In the genomic region with DNA sequence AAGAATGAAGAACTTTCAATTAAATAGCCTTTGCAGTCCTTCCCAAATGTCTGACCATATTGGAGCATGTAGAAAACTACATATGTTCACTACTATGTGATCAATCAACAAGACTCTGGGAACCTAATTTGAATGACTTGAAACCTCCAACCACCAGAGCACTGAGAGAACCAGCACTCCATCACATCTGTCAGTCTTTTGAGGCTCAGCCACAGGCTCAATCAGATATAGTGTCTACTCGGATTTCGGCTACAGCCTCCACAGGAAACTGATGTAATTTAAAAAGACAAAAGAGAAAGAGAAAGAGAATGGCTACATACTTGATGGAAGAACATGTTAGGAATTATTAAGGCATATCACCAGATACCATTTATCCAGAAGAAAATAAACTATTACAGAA, we compare ENCODE assay signal across 10 cellular contexts.
DNase-seq lines count a peak whose midpoint lies in the region; ATAC-seq, FAIRE-seq and TF ChIP-seq lines count a peak whose summit lies in the region.
"Had no signal": no experiment of that assay in that cellular context is flagged by ENCODE, and none has a peak within 500 bp of the region (broad histone marks: within the 10 kb centered on the region; RNA-seq: fewer than 3 reads in every experiment).

No MANE protein-coding gene starts in this region.

- POLR2A ChIA-PET in activated CD4-positive, alpha-beta memory T cell treated with anti-CD3 and anti-CD28 coated beads, Interleukin-2, amount 10 ng/mL, durations not matched to agents 7 days and 5 days (lab: Charles Lee): no interaction called here

- H3K27ac Mint-ChIP-seq in activated CD4-positive, alpha-beta memory T cell treated with anti-CD3 and anti-CD28 coated beads, Interleukin-2, amount 10 ng/mL, durations not matched to agents 7 days and 5 days: peak overlapping the region; percentile 8

- H3K36me3 ChIP-seq in GM06990 (ENCODE audit: control insufficient read depth, insufficient read depth, low read length) (no peaks in the 10 kb centered on the region), psoas muscle (ENCODE audit: insufficient read depth in 1 of 2, low read depth in 1 of 2) (no peaks in the 10 kb centered on the region)
- H3K36me3 ChIP-seq: neutrophil had no signal

- TF ChIP-seq CTCF in GM06990 (IDR thresholded peaks at IDR 0.05; ENCODE audit: insufficient read depth, low read length, poor library complexity, severe bottlenecking) (no peak), psoas muscle (IDR thresholded peaks at IDR 0.05) (no peak)

- H3K27ac ChIP-seq in psoas muscle: no peak overlapping the region
- H3K27ac ChIP-seq: HL-60, neutrophil had no signal

- H3K27me3 Mint-ChIP-seq in activated CD4-positive, alpha-beta memory T cell treated with anti-CD3 and anti-CD28 coated beads, Interleukin-2, amount 10 ng/mL, durations not matched to agents 7 days and 5 days: peaks cover 16% of the 10 kb centered on the region

- intact Hi-C loops in psoas muscle (cut with DNase I): no loop called here

- WGBS in psoas muscle, 3 donors: 28 to 31% (median 29%) methylated on average over 2 of the region's 2 CpGs

- H3K27me3 ChIP-seq in GM06990 (replicated peaks; ENCODE audit: control insufficient read depth, insufficient read depth, low read length) (no peaks in the 10 kb centered on the region), psoas muscle (ENCODE audit: insufficient read depth in 3 of 3, low read length in 2 of 3) (no peaks in the 10 kb centered on the region)

- no peak overlapping the region for H3K4me3 Mint-ChIP-seq in activated CD4-positive, alpha-beta memory T cell treated with anti-CD3 and anti-CD28 coated beads, Interleukin-2, amount 10 ng/mL, durations not matched to agents 7 days and 5 days

- peaks cover 35% of the 10 kb centered on the region for H3K4me1 Mint-ChIP-seq in activated CD4-positive, alpha-beta memory T cell treated with anti-CD3 and anti-CD28 coated beads, Interleukin-2, amount 10 ng/mL, durations not matched to agents 7 days and 5 days

- no peak overlapping the region for H3K4me3 ChIP-seq in GM06990 (replicated peaks; ENCODE audit: low read depth, low read length)
- H3K4me3 ChIP-seq in psoas muscle: no peak overlapping the region

- peak; percentile 48 for ATAC-seq in GM19455 (IDR thresholded peaks at IDR 0.05; ENCODE audit: unreplicated experiment)
- ATAC-seq in HG03135 (IDR thresholded peaks at IDR 0.05; ENCODE audit: unreplicated experiment): peak; percentile 26
- ATAC-seq in GM19467 (IDR thresholded peaks at IDR 0.05; ENCODE audit: unreplicated experiment): no peak
- no peak for ATAC-seq in psoas muscle

- DNase-seq in GM06990 (ENCODE audit: extremely low read depth, insufficient read length) (peak; percentile 19), frontal cortex (ENCODE audit: low spot score in 2 of 2) (no peak), psoas muscle (no peak), C1 segment of cervical spinal cord (lab: John Stamatoyannopoulos, UW) (no peak)
- peak; percentile 38 for DNase-seq in activated CD4-positive, alpha-beta memory T cell treated with anti-CD3 and anti-CD28 coated beads, Interleukin-2, amount 10 ng/mL, durations not matched to agents 7 days and 5 days

- no peaks in the 10 kb centered on the region for H3K9me3 Mint-ChIP-seq in activated CD4-positive, alpha-beta memory T cell treated with anti-CD3 and anti-CD28 coated beads, Interleukin-2, amount 10 ng/mL, durations not matched to agents 7 days and 5 days

- no peaks in the 10 kb centered on the region for H3K9me3 ChIP-seq in psoas muscle
- H3K9me3 ChIP-seq: neutrophil had no signal

- CTCF ChIA-PET in activated CD4-positive, alpha-beta memory T cell treated with anti-CD3 and anti-CD28 coated beads, Interleukin-2, amount 10 ng/mL, durations not matched to agents 7 days and 5 days (lab: Charles Lee): no interaction called here

- no peak for FAIRE-seq in frontal cortex (lab: Jason Lieb, UNC)

- peaks cover 7% of the 10 kb centered on the region for H3K36me3 Mint-ChIP-seq in activated CD4-positive, alpha-beta memory T cell treated with anti-CD3 and anti-CD28 coated beads, Interleukin-2, amount 10 ng/mL, durations not matched to agents 7 days and 5 days (ENCODE audit: low read depth)

- H3K4me1 ChIP-seq in psoas muscle: no peaks in the 10 kb centered on the region

Comparison
In these comparisons a context has a peak if more than half of its experiments do, and no peak if none do; other contexts are left out.
1. DNase-seq: peak in GM06990 (single experiment) and activated CD4-positive, alpha-beta memory T cell treated with anti-CD3 and anti-CD28 coated beads, Interleukin-2, amount 10 ng/mL, durations not matched to agents 7 days and 5 days (single experiment); none in frontal cortex (0 of 2), psoas muscle (0 of 2) and C1 segment of cervical spinal cord (0 of 14).
2. ATAC-seq: peak in GM19455 (single experiment) and HG03135 (single experiment); none in GM19467 (single experiment) and psoas muscle (0 of 4).